Comparison of ENCODE assay signal across 9 cellular contexts in genomic region chr7:157000741-157001653, GRCh38. TPM values are rescaled to one million over a fixed set of nuclear protein-coding genes. Genes with fewer than 3 reads are reported as not detected.
DNase-seq lines count a peak whose midpoint lies in the region; ATAC-seq, FAIRE-seq and TF ChIP-seq lines count a peak whose summit lies in the region.
"Had no signal": no experiment of that assay in that cellular context is flagged by ENCODE, and none has a peak within 500 bp of the region (broad histone marks: within the 10 kb centered on the region; RNA-seq: fewer than 3 reads in every experiment).

No MANE protein-coding gene starts in this region.

- H3K4me1 ChIP-seq in OCI-LY1 (ENCODE audit: insufficient read depth, low read length, severe bottlenecking) (peaks cover 17% of the 10 kb centered on the region), pancreas (peaks cover 0 to 6% (median 0%) of the 10 kb centered on the region in 3 donors), sigmoid colon (peaks cover 0 to 58% (median 53%) of the 10 kb centered on the region in 4 donors)

- H3K4me3 Mint-ChIP-seq in effector memory CD8-positive, alpha-beta T cell, result peak overlapping the region; percentile 63 to 74

- ATAC-seq in effector memory CD8-positive, alpha-beta T cell (replicated peaks), result no peak
- ATAC-seq in pancreas (peak in 1 of 4 donors; percentile 2), HG03342 (IDR thresholded peaks at IDR 0.05; ENCODE audit: unreplicated experiment) (no peak), GM21360 (IDR thresholded peaks at IDR 0.05; ENCODE audit: unreplicated experiment) (no peak), GM18873 (IDR thresholded peaks at IDR 0.05; ENCODE audit: low FRiP score, unreplicated experiment) (no peak)

- H3K9me3 ChIP-seq in OCI-LY1 (ENCODE audit: low read length), result no peaks in the 10 kb centered on the region
- no peaks in the 10 kb centered on the region for H3K9me3 ChIP-seq in pancreas
- peaks cover 0 to 3% (median 1%) of the 10 kb centered on the region in 4 donors for H3K9me3 ChIP-seq in sigmoid colon

- TF ChIP-seq POLR2A in sigmoid colon (IDR thresholded peaks at IDR 0.05), result no peak

- no peak overlapping the region for H3K9ac ChIP-seq in OCI-LY1 (ENCODE audit: low read length)

- WGBS in pancreas, 2 donors, result 55 to 60% methylated on average over 25 of the region's 25 CpGs
- 25 to 45% methylated on average over 25 of the region's 25 CpGs for WGBS in sigmoid colon, 2 donors

- H3K36me3 Mint-ChIP-seq in effector memory CD8-positive, alpha-beta T cell (ENCODE audit: insufficient read depth), result peaks cover 6% of the 10 kb centered on the region

- no peaks in the 10 kb centered on the region for H3K79me2 ChIP-seq in OCI-LY1 (ENCODE audit: insufficient read depth, low read length)

- no peaks in the 10 kb centered on the region for H3K36me3 ChIP-seq in OCI-LY1 (ENCODE audit: insufficient read depth, low read length)
- H3K36me3 ChIP-seq in pancreas, result no peaks in the 10 kb centered on the region
- H3K36me3 ChIP-seq in sigmoid colon, result no peaks in the 10 kb centered on the region

- H3K27me3 Mint-ChIP-seq in effector memory CD8-positive, alpha-beta T cell, result peaks cover 82 to 93% of the 10 kb centered on the region in 2 donors

- TF ChIP-seq CTCF in OCI-LY1 (IDR thresholded peaks at IDR 0.05; ENCODE audit: low read length), result no peak
- no peak for TF ChIP-seq CTCF in pancreas (IDR thresholded peaks at IDR 0.05)
- TF ChIP-seq CTCF in sigmoid colon (IDR thresholded peaks at IDR 0.05), result no peak

- peak overlapping the region; percentile 92 for H3K4me2 ChIP-seq in OCI-LY1 (ENCODE audit: low read length)

- H3K27ac ChIP-seq in OCI-LY1 (ENCODE audit: low read depth, low read length, poor library complexity, severe bottlenecking) (no peak overlapping the region), pancreas (peak overlapping the region; percentile 74 to 90 (median 86)), sigmoid colon (no peak overlapping the region)

- no peaks in the 10 kb centered on the region for H3F3A ChIP-seq in OCI-LY1 (ENCODE audit: insufficient read depth, low read length)

- H3K9me3 Mint-ChIP-seq in effector memory CD8-positive, alpha-beta T cell, result no peaks in the 10 kb centered on the region

- FAIRE-seq in pancreas (lab: Jason Lieb, UNC), result no peak

- intact Hi-C loops in pancreas (cut with DNase I), result loop anchor here in 1 of 3 donors (10.0 kb wide), 1 partner anchor 134 kb away; the partner anchor contains the start of gene UBE3C
- intact Hi-C loops in sigmoid colon (cut with DNase I), result no loop called here

- H3K4me3 ChIP-seq in GM08714 (ENCODE audit: low read length) (peak overlapping the region; percentile 55; the same call in 1 of the 2 replicates), OCI-LY1 (ENCODE audit: low read depth, low read length, poor library complexity, severe bottlenecking) (peak overlapping the region; percentile 63), pancreas (peak overlapping the region; percentile 41 to 68 (median 60)), sigmoid colon (peak overlapping the region in 2 of 4 donors; percentile 44 to 47)

- H2AFZ ChIP-seq in OCI-LY1 (ENCODE audit: low read length), result no peak overlapping the region

- no peak for TF ChIP-seq EP300 in sigmoid colon (IDR thresholded peaks at IDR 0.05)

- no peaks in the 10 kb centered on the region for H4K20me1 ChIP-seq in OCI-LY1 (ENCODE audit: insufficient read depth, low read length)

- H3K27ac Mint-ChIP-seq in effector memory CD8-positive, alpha-beta T cell, result peak overlapping the region in 1 of 2 donors; percentile 9

- no peak for DNase-seq in effector memory CD8-positive, alpha-beta T cell
- DNase-seq in pancreas, result peak in 2 of 6 donors; percentile 12 to 19
- no peak for DNase-seq in sigmoid colon

- peaks cover 9 to 10% of the 10 kb centered on the region in 2 donors for H3K4me1 Mint-ChIP-seq in effector memory CD8-positive, alpha-beta T cell (ENCODE audit: low read depth in 2 of 2)

- H3K9me2 ChIP-seq in OCI-LY1 (ENCODE audit: low read depth, low read length), result no peaks in the 10 kb centered on the region

- H3K27me3 ChIP-seq in OCI-LY1 (ENCODE audit: insufficient read depth, low read length) (peaks cover 18% of the 10 kb centered on the region; the same call in 1 of the 2 replicates), pancreas (no peaks in the 10 kb centered on the region), sigmoid colon (peaks cover 64 to 99% (median 82%) of the 10 kb centered on the region in 3 donors)

RNA-seq across cellular contexts. Expression of gene MNX1, which starts 9.5 kb away (rescaled TPM):
- total RNA-seq in pancreas, result 10 to 100 TPM; 15.6 to 33.8 (median 21.9) TPM
- polyA plus RNA-seq in pancreas, result 10 to 100 TPM; 21.0 to 47.3 TPM
- not detected for total RNA-seq in sigmoid colon
- polyA plus RNA-seq in sigmoid colon, result 1 to 10 TPM; 4.2 to 5.3 (median 4.2) TPM
- total RNA-seq: activated CD8-positive, alpha-beta memory T cell treated with anti-CD3 and anti-CD28 coated beads for 36 hours had no signal

RNA-seq across cellular contexts. Expression of gene NOM1, which starts 51.5 kb away (rescaled TPM):
- 10 to 100 TPM in 1 of 6 donors, 1 to 10 TPM in 5; 7.2 to 12.9 (median 8.7) TPM for total RNA-seq in pancreas
- polyA plus RNA-seq in pancreas, result 10 to 100 TPM in 1 of 2 donors, 1 to 10 TPM in 1; 8.5 to 11.1 TPM
- total RNA-seq in sigmoid colon, result 10 to 100 TPM; 14.1 to 19.1 (median 17.2) TPM
- polyA plus RNA-seq in sigmoid colon, result 10 to 100 TPM in 1 of 3 donors, 1 to 10 TPM in 2; 1.8 to 11.2 (median 4.6) TPM

Comparison
In these comparisons a context has a peak if more than half of its experiments do, and no peak if none do; other contexts are left out.
1. H3K27ac ChIP-seq: peak in pancreas (4 of 4); none in OCI-LY1 (single experiment) and sigmoid colon (0 of 4).
2. RNA of gene MNX1, which starts 9.5 kb away (total RNA-seq): 15.6 to 33.8 TPM in pancreas; not detected in sigmoid colon; every median in the first group is over 10 times any median in the second.